In the genomic region with DNA sequence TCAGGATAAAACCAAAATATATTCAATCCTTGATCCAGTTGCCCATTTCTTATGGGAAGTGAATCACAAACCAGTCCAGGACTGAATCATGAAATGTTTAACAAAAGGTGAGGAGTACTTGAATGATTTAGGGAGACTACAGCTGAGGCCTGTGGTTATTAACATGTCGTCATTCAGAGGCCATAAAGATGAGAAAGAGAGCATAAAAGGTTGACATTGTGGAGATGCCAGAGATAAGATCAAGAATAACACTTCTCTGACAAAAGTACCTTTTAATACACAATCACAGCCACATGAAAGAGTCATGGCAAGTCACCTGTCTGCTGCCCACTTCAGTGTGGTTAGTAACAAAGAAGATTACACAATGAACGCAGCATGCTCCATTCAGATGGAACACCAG, we compare ENCODE assay signal across 22 cellular contexts.
DNase-seq lines count a peak whose midpoint lies in the region; ATAC-seq and TF ChIP-seq lines count a peak whose summit lies in the region.
"Had no signal": no experiment of that assay in that cellular context is flagged by ENCODE, and none has a peak within 500 bp of the region (broad histone marks: within the 10 kb centered on the region; RNA-seq: fewer than 3 reads in every experiment).

No MANE protein-coding gene starts in this region.

- no peak for TF ChIP-seq CTCF in foreskin fibroblast (IDR thresholded peaks at IDR 0.05; ENCODE audit: low read depth, low read length)
- TF ChIP-seq CTCF in lower lobe of right lung (IDR thresholded peaks at IDR 0.05) = no peak

- intact Hi-C loops in lower lobe of right lung (cut with DNase I) = no loop called here

- DNase-seq in EL (peak; percentile 21), HK-2 (ENCODE audit: unreplicated experiment) (peak; percentile 7), SW480 (ENCODE audit: low spot score) (peak; percentile 88), foreskin fibroblast (peak; percentile 28 to 32), cerebellar cortex (ENCODE audit: low spot score) (no peak), lower lobe of right lung (no peak)
- DNase-seq in activated naive CD4-positive, alpha-beta T cell treated with anti-CD3 and anti-CD28 coated beads, Interleukin-2, amount 10 ng/mL, durations not matched to agents 7 days and 5 days = no peak
- DNase-seq: activated CD8-positive, alpha-beta memory T cell treated with anti-CD3 and anti-CD28 coated beads, Interleukin-2, amount 10 ng/mL, durations not matched to agents 7 days and 5 days; activated effector memory CD4-positive, alpha-beta T cell treated with Interleukin-2 at 50 U/mL for 16 hours; anterior cingulate cortex; dermis blood vessel endothelial cell; heart left ventricle; naive thymus-derived CD8-positive, alpha-beta T cell; NCI-H2227 treated with DMSO at 0.1 percent for 48 hours; stimulated activated CD4-positive, alpha-beta T cell treated with anti-CD3 and anti-CD28 coated beads, Interleukin-2, amount 100 ng/mL, for 48 hours; T-helper 2 cell had no signal

- peaks cover 16% of the 10 kb centered on the region for H3K9me3 Mint-ChIP-seq in activated naive CD4-positive, alpha-beta T cell treated with anti-CD3 and anti-CD28 coated beads, Interleukin-2, amount 10 ng/mL, durations not matched to agents 7 days and 5 days
- H3K9me3 Mint-ChIP-seq: memory B cell had no signal

- no peaks in the 10 kb centered on the region for H3K9me3 ChIP-seq in lower lobe of right lung
- H3K9me3 ChIP-seq: HAP-1, heart left ventricle had no signal

- no peaks in the 10 kb centered on the region for H3K36me3 Mint-ChIP-seq in activated naive CD4-positive, alpha-beta T cell treated with anti-CD3 and anti-CD28 coated beads, Interleukin-2, amount 10 ng/mL, durations not matched to agents 7 days and 5 days
- H3K36me3 Mint-ChIP-seq: activated CD8-positive, alpha-beta memory T cell treated with anti-CD3 and anti-CD28 coated beads, Interleukin-2, amount 10 ng/mL, durations not matched to agents 7 days and 5 days; memory B cell; naive thymus-derived CD8-positive, alpha-beta T cell had no signal

- H3K4me3 ChIP-seq in foreskin fibroblast (ENCODE audit: low read depth in 1 of 2, low read length in 2 of 2) = no peak overlapping the region
- no peak overlapping the region for H3K4me3 ChIP-seq in lower lobe of right lung
- H3K4me3 ChIP-seq: HAP-1, heart left ventricle had no signal

- no peaks in the 10 kb centered on the region for H3K27me3 ChIP-seq in lower lobe of right lung (ENCODE audit: low read depth)
- H3K27me3 ChIP-seq: heart left ventricle had no signal

- no peak overlapping the region for H3K27ac ChIP-seq in lower lobe of right lung
- H3K27ac ChIP-seq: heart left ventricle, parathyroid adenoma had no signal

- no peaks in the 10 kb centered on the region for H3K27me3 Mint-ChIP-seq in activated naive CD4-positive, alpha-beta T cell treated with anti-CD3 and anti-CD28 coated beads, Interleukin-2, amount 10 ng/mL, durations not matched to agents 7 days and 5 days
- H3K27me3 Mint-ChIP-seq: activated CD8-positive, alpha-beta memory T cell treated with anti-CD3 and anti-CD28 coated beads, Interleukin-2, amount 10 ng/mL, durations not matched to agents 7 days and 5 days; naive thymus-derived CD8-positive, alpha-beta T cell had no signal

- H3K4me1 Mint-ChIP-seq in activated naive CD4-positive, alpha-beta T cell treated with anti-CD3 and anti-CD28 coated beads, Interleukin-2, amount 10 ng/mL, durations not matched to agents 7 days and 5 days = no peaks in the 10 kb centered on the region
- H3K4me1 Mint-ChIP-seq: activated CD8-positive, alpha-beta memory T cell treated with anti-CD3 and anti-CD28 coated beads, Interleukin-2, amount 10 ng/mL, durations not matched to agents 7 days and 5 days; memory B cell; naive thymus-derived CD8-positive, alpha-beta T cell had no signal

- no peaks in the 10 kb centered on the region for H3K4me1 ChIP-seq in lower lobe of right lung
- H3K4me1 ChIP-seq: HAP-1, heart left ventricle, parathyroid adenoma had no signal

- ATAC-seq in lower lobe of right lung (no peak), GM21367 (IDR thresholded peaks at IDR 0.05; ENCODE audit: unreplicated experiment) (no peak)
- ATAC-seq: activated CD8-positive, alpha-beta memory T cell treated with anti-CD3 and anti-CD28 coated beads, Interleukin-2, amount 10 ng/mL, durations not matched to agents 7 days and 5 days; esophagus mucosa; heart left ventricle; naive thymus-derived CD8-positive, alpha-beta T cell; Right ventricle myocardium inferior had no signal

- no peaks in the 10 kb centered on the region for H3K36me3 ChIP-seq in lower lobe of right lung
- H3K36me3 ChIP-seq: HAP-1, heart left ventricle had no signal

- CTCF ChIA-PET in activated naive CD4-positive, alpha-beta T cell treated with anti-CD3 and anti-CD28 coated beads, Interleukin-2, amount 10 ng/mL, durations not matched to agents 7 days and 5 days (lab: Charles Lee) = interaction anchor here (0.5 kb wide), 1 partner anchor 1648 kb away, joined by 3 read pairs; no protein-coding TSS in a partner anchor

- no peak overlapping the region for H3K4me3 Mint-ChIP-seq in activated naive CD4-positive, alpha-beta T cell treated with anti-CD3 and anti-CD28 coated beads, Interleukin-2, amount 10 ng/mL, durations not matched to agents 7 days and 5 days
- H3K4me3 Mint-ChIP-seq: activated CD8-positive, alpha-beta memory T cell treated with anti-CD3 and anti-CD28 coated beads, Interleukin-2, amount 10 ng/mL, durations not matched to agents 7 days and 5 days; memory B cell; naive thymus-derived CD8-positive, alpha-beta T cell had no signal

- no peak overlapping the region for H3K27ac Mint-ChIP-seq in activated naive CD4-positive, alpha-beta T cell treated with anti-CD3 and anti-CD28 coated beads, Interleukin-2, amount 10 ng/mL, durations not matched to agents 7 days and 5 days
- H3K27ac Mint-ChIP-seq: activated CD8-positive, alpha-beta memory T cell treated with anti-CD3 and anti-CD28 coated beads, Interleukin-2, amount 10 ng/mL, durations not matched to agents 7 days and 5 days; memory B cell; naive thymus-derived CD8-positive, alpha-beta T cell had no signal

Comparison
In these comparisons a context has a peak if more than half of its experiments do, and no peak if none do; other contexts are left out.
1. DNase-seq: peak in EL (single experiment), HK-2 (single experiment), SW480 (single experiment) and foreskin fibroblast (2 of 2); none in activated naive CD4-positive, alpha-beta T cell treated with anti-CD3 and anti-CD28 coated beads, Interleukin-2, amount 10 ng/mL, durations not matched to agents 7 days and 5 days (single experiment), cerebellar cortex (single experiment) and lower lobe of right lung (single experiment).